23 cellular contexts compared by ENCODE assay signal in the genomic region with DNA sequence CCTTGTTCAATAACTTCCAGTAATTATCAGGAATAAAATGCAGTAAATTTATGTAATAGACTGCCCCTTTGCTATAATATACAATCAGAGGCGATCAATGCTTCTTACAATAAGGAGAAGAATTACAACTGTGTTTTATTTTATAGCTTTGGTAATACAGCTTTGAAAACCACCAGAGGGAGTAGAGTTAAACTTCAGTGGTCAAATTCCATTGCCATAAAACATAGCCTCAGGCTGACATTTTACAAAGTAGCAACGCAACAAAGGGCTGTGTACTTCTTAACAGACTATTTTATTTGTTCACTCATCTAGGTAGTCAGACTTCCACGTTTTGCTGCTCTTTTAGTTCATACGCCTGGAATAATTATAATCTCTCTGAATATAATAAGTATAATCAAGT. TPM values are rescaled to one million over a fixed set of nuclear protein-coding genes. Genes with fewer than 3 reads are reported as not detected.
DNase-seq lines count a peak whose midpoint lies in the region; ATAC-seq, FAIRE-seq and TF ChIP-seq lines count a peak whose summit lies in the region.
"Had no signal": no experiment of that assay in that cellular context is flagged by ENCODE, and none has a peak within 500 bp of the region (broad histone marks: within the 10 kb centered on the region; RNA-seq: fewer than 3 reads in every experiment).

No MANE protein-coding gene starts in this region.

- no peaks in the 10 kb centered on the region for H3K27me3 Mint-ChIP-seq in neural crest cell (ENCODE audit: low read depth)

- in situ Hi-C loops in K562 (cut with MboI) = no loop called here

- H3K9ac ChIP-seq in K562 (ENCODE audit: insufficient read depth in 1 of 2, low read depth in 2 of 2, low read length in 2 of 2) = no peak overlapping the region

- peak in 1 of 2 experiments; percentile 53; a peak in 3 of 4 replicates for TF ChIP-seq RAD21 in K562 (CRISPR knock-in tag; conservative IDR thresholded peaks at IDR 0.05 in 1 of 2, IDR thresholded peaks at IDR 0.05 in 1 of 2)

- TF ChIP-seq POLR2A in K562 (conservative IDR thresholded peaks at IDR 0.05) (no peak), stomach (IDR thresholded peaks at IDR 0.05) (no peak), gastroesophageal sphincter (IDR thresholded peaks at IDR 0.05) (no peak)

- peaks cover 5% of the 10 kb centered on the region for H3K9me3 Mint-ChIP-seq in neural crest cell

- H3K4me3 ChIP-seq in K562 = no peak overlapping the region
- no peak overlapping the region for H3K4me3 ChIP-seq in WERI-Rb-1 (ENCODE audit: low read depth, low read length)
- H3K4me3 ChIP-seq in stomach = no peak overlapping the region
- H3K4me3 ChIP-seq in gastroesophageal sphincter = no peak overlapping the region
- H3K4me3 ChIP-seq: spleen, upper lobe of right lung had no signal

- peak overlapping the region; percentile 43 for H2AFZ ChIP-seq in K562 (ENCODE audit: low read depth, low read length)

- no peaks in the 10 kb centered on the region for H3K79me2 ChIP-seq in K562 (ENCODE audit: control insufficient read depth, insufficient read depth, low read length)

- intact Hi-C loops in K562 (cut with micrococcal nuclease) = loop anchor here (2.0 kb wide), 1 partner anchor 59 kb away; no protein-coding TSS in a partner anchor
- intact Hi-C loops in stomach (cut with DNase I; ENCODE audit: low total_unique reads) = no loop called here

- POLR2A ChIA-PET in K562 (lab: Yijun Ruan, JAX) = interaction anchor here (0.6 to 0.8 kb wide), 2 partner anchors 22 to 49 kb away, joined by 3 to 4 read pairs; no protein-coding TSS in a partner anchor

- TF ChIP-seq EP300 in K562 (IDR thresholded peaks at IDR 0.05; ENCODE audit: low read length) (no peak), stomach (IDR thresholded peaks at IDR 0.05) (no peak), gastroesophageal sphincter (IDR thresholded peaks at IDR 0.05) (no peak)

- no peaks in the 10 kb centered on the region for H3K9me1 ChIP-seq in K562 (ENCODE audit: control insufficient read depth, insufficient read depth, low read length)

- no peaks in the 10 kb centered on the region for H3K4me1 Mint-ChIP-seq in neural crest cell

- H3K9me3 ChIP-seq in K562 (replicated peaks; ENCODE audit: control insufficient read depth, insufficient read depth, low read depth, low read length) = no peaks in the 10 kb centered on the region
- H3K9me3 ChIP-seq in WERI-Rb-1 (ENCODE audit: severe bottlenecking) = no peaks in the 10 kb centered on the region
- H3K9me3 ChIP-seq in stomach = no peaks in the 10 kb centered on the region
- H3K9me3 ChIP-seq in gastroesophageal sphincter = no peaks in the 10 kb centered on the region
- H3K9me3 ChIP-seq: spleen, upper lobe of right lung had no signal

- TF ChIP-seq CTCF in K562 (IDR thresholded peaks at IDR 0.05 in 2 of 3, conservative IDR thresholded peaks at IDR 0.05 in 1 of 3; ENCODE audit: insufficient read depth in 2 of 3, low read depth in 1 of 3, low read length in 3 of 3) (peak in 2 of 3 experiments; percentile 4 to 47; a peak in 3 of 6 replicates), neural crest cell (conservative IDR thresholded peaks at IDR 0.05) (peak; percentile 46), WERI-Rb-1 (IDR thresholded peaks at IDR 0.05; ENCODE audit: low read depth, low read length) (no peak), stomach (IDR thresholded peaks at IDR 0.05) (no peak), gastroesophageal sphincter (IDR thresholded peaks at IDR 0.05) (no peak)

- CTCF ChIA-PET in K562 (lab: Yijun Ruan, JAX; ENCODE audit: low intra/inter-chr PET ratio) = no interaction called here

- no TSS peak for BruUV-seq in K562 (replicated peaks; lab: Mats Ljungman, UMichigan)

- DNase-seq in HT-29 (ENCODE audit: low spot score) (peak; percentile 23), NCI-H2081 treated with DMSO at 0.1 percent for 48 hours (lab: John Stamatoyannopoulos, UW) (peak; percentile 78), K562 (ENCODE audit: extremely low read depth in 1 of 4, low spot score in 3 of 4) (peak in 1 of 4 experiments; percentile 10), neural crest cell (ENCODE audit: low read depth, low spot score) (no peak), WERI-Rb-1 (no peak), stomach (no peak)
- DNase-seq: activated CD4-positive, alpha-beta T cell treated with anti-CD3 and anti-CD28 coated beads for 4 hours; DMS79 treated with DMSO at 0.1 percent for 48 hours; effector CD8-positive, alpha-beta T cell; Kasumi-1; NCI-H187 treated with DMSO at 0.1 percent for 48 hours; spleen; stimulated activated CD4-positive, alpha-beta T cell treated with anti-CD3 and anti-CD28 coated beads, Interleukin-4, amount 100 ng/mL, for 24 hours; upper lobe of right lung had no signal

- no peak for FAIRE-seq in K562 (lab: Jason Lieb, UNC)
- FAIRE-seq: GM12891, H1, RCC 7860 had no signal

- H3K27ac ChIP-seq in K562 (ENCODE audit: extremely low read depth, low read depth, low read length) = no peak overlapping the region
- H3K27ac ChIP-seq in WERI-Rb-1 = no peak overlapping the region
- H3K27ac ChIP-seq in stomach = no peak overlapping the region
- no peak overlapping the region for H3K27ac ChIP-seq in gastroesophageal sphincter
- H3K27ac ChIP-seq: spleen, upper lobe of right lung had no signal

- no peaks in the 10 kb centered on the region for H3K36me3 Mint-ChIP-seq in neural crest cell (ENCODE audit: low read depth)
- H3K36me3 Mint-ChIP-seq: activated naive CD8-positive, alpha-beta T cell had no signal

- no peak overlapping the region for H3K27ac Mint-ChIP-seq in neural crest cell (ENCODE audit: unreplicated experiment)
- H3K27ac Mint-ChIP-seq: activated naive CD8-positive, alpha-beta T cell had no signal

- H4K20me1 ChIP-seq in K562 (replicated peaks; ENCODE audit: control insufficient read depth, insufficient read depth, low read length) = no peaks in the 10 kb centered on the region

- no peaks in the 10 kb centered on the region for H3K27me3 ChIP-seq in K562 (ENCODE audit: control insufficient read depth in 2 of 2, insufficient read depth in 2 of 2, low read length in 2 of 2)
- peaks cover 27% of the 10 kb centered on the region for H3K27me3 ChIP-seq in WERI-Rb-1 (ENCODE audit: insufficient read depth, low read depth, severe bottlenecking)
- H3K27me3 ChIP-seq in stomach = no peaks in the 10 kb centered on the region
- H3K27me3 ChIP-seq in gastroesophageal sphincter = no peaks in the 10 kb centered on the region
- H3K27me3 ChIP-seq: spleen, upper lobe of right lung had no signal

- no peak overlapping the region for H3K4me3 Mint-ChIP-seq in neural crest cell
- H3K4me3 Mint-ChIP-seq: activated naive CD8-positive, alpha-beta T cell had no signal

- no peaks in the 10 kb centered on the region for H3K36me3 ChIP-seq in K562 (ENCODE audit: control insufficient read depth, insufficient read depth, low read length)
- no peaks in the 10 kb centered on the region for H3K36me3 ChIP-seq in WERI-Rb-1
- H3K36me3 ChIP-seq in stomach = no peaks in the 10 kb centered on the region
- H3K36me3 ChIP-seq in gastroesophageal sphincter = no peaks in the 10 kb centered on the region
- H3K36me3 ChIP-seq: spleen, upper lobe of right lung had no signal

- ATAC-seq in K562 (peak; percentile 67), GM21381 (IDR thresholded peaks at IDR 0.05; ENCODE audit: unreplicated experiment) (no peak), gastroesophageal sphincter (no peak)
- ATAC-seq: upper lobe of right lung had no signal

- H3K4me2 ChIP-seq in K562 (ENCODE audit: insufficient read depth, low read length) = no peak overlapping the region

- 33% methylated on average over 4 of the region's 4 CpGs for WGBS in K562 (ENCODE audit: insufficient coverage, low coverage, missing lambda C conversion rate)
- 32 to 40% (median 37%) methylated on average over 4 of the region's 4 CpGs for WGBS in stomach, 5 donors
- WGBS in gastroesophageal sphincter (ENCODE audit: low coverage in 1 of 2), 2 donors = 40 to 63% methylated on average over 3 to 4 of the region's 4 CpGs

- H3K4me1 ChIP-seq in K562 (replicated peaks in 1 of 2; ENCODE audit: control insufficient read depth in 2 of 2, insufficient read depth in 2 of 2, low read length in 2 of 2) (no peaks in the 10 kb centered on the region), stomach (no peaks in the 10 kb centered on the region), gastroesophageal sphincter (no peaks in the 10 kb centered on the region)
- H3K4me1 ChIP-seq: spleen, upper lobe of right lung had no signal

TF ChIP-seq in K562, 482 proteins besides CTCF, POLR2A, EP300 and RAD21 (continues in another document):
- TF ChIP-seq DPF2 (IDR thresholded peaks at IDR 0.05) (no peak), ZFP30 (CRISPR knock-in tag; IDR thresholded peaks at IDR 0.05; ENCODE audit: borderline replicate concordance) (no peak), ZNF324 (CRISPR knock-in tag; IDR thresholded peaks at IDR 0.05) (no peak)

RNA-seq across cellular contexts. Expression of a gene that starts 58.5 kb away (rescaled TPM):
- not detected in 2 replicates for total RNA-seq in HT-29 (2014; rRNA removed; shearing (Covaris generic))
- total RNA-seq in K562 (2011; cell fraction: chromatin; rRNA removed; ENCODE audit: low replicate concordance) = not detected in 2 replicates
- total RNA-seq in K562 (2011; cell fraction: nucleolus; rRNA removed) = not detected in 2 replicates
- not detected in 2 replicates for total RNA-seq in K562 (2011; cell fraction: nucleoplasm; rRNA removed)
- total RNA-seq in K562 (2014; rRNA removed) = not detected in 2 replicates
- not detected in 2 replicates for total RNA-seq in K562 (2014; rRNA removed; fragmentation: Illumina TruSeq; extraction: Trizol)
- total RNA-seq in K562 (2015; rRNA removed; fragmentation: Illumina TruSeq; extraction: Trizol) = not detected in 2 replicates
- total RNA-seq in K562 (2021) = not detected in 2 replicates
- not detected in 2 replicates for polyA plus RNA-seq in K562 (2011; rRNA removed)
- polyA plus RNA-seq in K562 (2011; cell fraction: cytosol; rRNA removed) = not detected in 2 replicates
- not detected in 2 replicates for polyA plus RNA-seq in K562 (2011; cell fraction: nucleus; rRNA removed)
- not detected in 2 replicates for polyA plus RNA-seq in K562 (2012)
- not detected in 2 replicates for polyA plus RNA-seq in K562 (2014; fragmentation: Illumina TruSeq; extraction: Trizol)
- not detected for polyA plus RNA-seq in K562 (2014; fragmentation: Nextera tagmentation; extraction: Ambion mirVana)
- polyA plus RNA-seq in K562 (2014; rRNA removed) = not detected in 2 replicates
- not detected in 2 replicates for polyA minus RNA-seq in K562 (2011; rRNA and poly(A)+ RNA removed)
- polyA minus RNA-seq in K562 (2011; cell fraction: cytosol; rRNA and poly(A)+ RNA removed) = not detected in 2 replicates
- not detected in 2 replicates for polyA minus RNA-seq in K562 (2011; cell fraction: nucleus; rRNA and poly(A)+ RNA removed)
- not detected in 2 replicates for total RNA-seq in neural crest cell
- total RNA-seq in stomach = not detected
- polyA plus RNA-seq in stomach = not detected
- total RNA-seq in gastroesophageal sphincter = not detected
- total RNA-seq: astrocyte, cerebellum, glomerular endothelial cell, spleen, upper lobe of right lung had no signal
- polyA plus RNA-seq: spleen had no signal

Comparison
In these comparisons a context has a peak if more than half of its experiments do, and no peak if none do; other contexts are left out.
1. DNase-seq: peak in HT-29 (single experiment) and NCI-H2081 treated with DMSO at 0.1 percent for 48 hours (single experiment); none in neural crest cell (single experiment), WERI-Rb-1 (single experiment) and stomach (single experiment).
2. CTCF ChIP-seq: peak in K562 (2 of 3) and neural crest cell (single experiment); none in WERI-Rb-1 (single experiment), stomach (0 of 7) and gastroesophageal sphincter (0 of 4).